Comparison of ENCODE assay signal across 29 cellular contexts in genomic region chr7:106570146-106570545, GRCh38.
"Had no signal": no experiment of that assay in that cellular context is flagged by ENCODE, and none has a peak within 500 bp of the region (broad histone marks: within the 10 kb centered on the region; RNA-seq: fewer than 3 reads in every experiment).

No MANE protein-coding gene starts in this region.

- H3K4me3 ChIP-seq: colonic mucosa, esophagus muscularis mucosa, gastroesophageal sphincter, heart right ventricle, left lung, ovary, psoas muscle, sigmoid colon, testis, tibial artery, upper lobe of left lung had no signal

- H3K4me3 Mint-ChIP-seq: dendritic cell treated with granulocyte-macrophage colony-stimulating factor and Interleukin-4, amounts not matched to agents 40 ng/mL and 50 ng/mL, for 4 days; endodermal cell; naive thymus-derived CD4-positive, alpha-beta T cell; nephron progenitor cell; stimulated activated memory B cell treated with anti-CD40 and anti-IgM and Interleukin-4, amounts not matched to agents 10 μg/mL and 1 μg/mL and 100 μg/mL, for 72 hours had no signal

- DNase-seq: colonic mucosa; effector CD8-positive, alpha-beta T cell; endodermal cell; foreskin keratinocyte; heart right ventricle; hippocampal formation; left cardiac atrium; midbrain; naive thymus-derived CD4-positive, alpha-beta T cell; nephron progenitor cell; occipital lobe; ovary; posterior cingulate gyrus; psoas muscle; right cardiac atrium; sigmoid colon; stimulated activated CD4-positive, alpha-beta T cell treated with anti-CD3 and anti-CD28 coated beads, Interleukin-4, amount 100 ng/mL, for 4 hours; stimulated activated naive CD8-positive, alpha-beta T cell treated with anti-CD3 and anti-CD28 coated beads, Interleukin-15, Interleukin-2, amounts not matched to agents 100 U/mL and 50 U/mL, for 24 hours; substantia nigra; testis; tibial artery; upper lobe of left lung had no signal

- ATAC-seq: foreskin keratinocyte; gastroesophageal sphincter; heart right ventricle; left cardiac atrium; left lung; naive thymus-derived CD4-positive, alpha-beta T cell; psoas muscle; right cardiac atrium; stimulated activated naive CD8-positive, alpha-beta T cell treated with anti-CD3 and anti-CD28 coated beads, Interleukin-15, Interleukin-2, amounts not matched to agents 100 U/mL and 50 U/mL, for 24 hours had no signal

- H3K4me1 ChIP-seq: colonic mucosa, testis had no signal

- FAIRE-seq: islet of Langerhans, urothelium cell line had no signal

- H3K9me3 ChIP-seq: colonic mucosa, esophagus muscularis mucosa, gastroesophageal sphincter, heart right ventricle, left lung, ovary, psoas muscle, sigmoid colon, testis, tibial artery, upper lobe of left lung had no signal

- H3K27ac ChIP-seq: colonic mucosa, esophagus muscularis mucosa, foreskin keratinocyte, gastroesophageal sphincter, heart right ventricle, left lung, ovary, psoas muscle, sigmoid colon, testis, tibial artery had no signal

- H3K27ac Mint-ChIP-seq: dendritic cell treated with granulocyte-macrophage colony-stimulating factor and Interleukin-4, amounts not matched to agents 40 ng/mL and 50 ng/mL, for 4 days; endodermal cell; nephron progenitor cell; stimulated activated memory B cell treated with anti-CD40 and anti-IgM and Interleukin-4, amounts not matched to agents 10 μg/mL and 1 μg/mL and 100 μg/mL, for 72 hours had no signal

- H3K36me3 ChIP-seq: colonic mucosa, esophagus muscularis mucosa, gastroesophageal sphincter, heart right ventricle, left lung, ovary, sigmoid colon, tibial artery, upper lobe of left lung had no signal

- H3K4me1 Mint-ChIP-seq: stimulated activated memory B cell treated with anti-CD40 and anti-IgM and Interleukin-4, amounts not matched to agents 10 μg/mL and 1 μg/mL and 100 μg/mL, for 72 hours had no signal

- H3K9me3 Mint-ChIP-seq: dendritic cell treated with granulocyte-macrophage colony-stimulating factor and Interleukin-4, amounts not matched to agents 40 ng/mL and 50 ng/mL, for 4 days; endodermal cell; nephron progenitor cell; stimulated activated memory B cell treated with anti-CD40 and anti-IgM and Interleukin-4, amounts not matched to agents 10 μg/mL and 1 μg/mL and 100 μg/mL, for 72 hours had no signal

- H3K36me3 Mint-ChIP-seq: naive thymus-derived CD4-positive, alpha-beta T cell; stimulated activated memory B cell treated with anti-CD40 and anti-IgM and Interleukin-4, amounts not matched to agents 10 μg/mL and 1 μg/mL and 100 μg/mL, for 72 hours had no signal

- H3K27me3 ChIP-seq: colonic mucosa, esophagus muscularis mucosa, foreskin keratinocyte, gastroesophageal sphincter, left lung, ovary, sigmoid colon, testis, tibial artery, upper lobe of left lung had no signal
